Comparison of ENCODE assay signal across 2 cellular contexts in the genomic region with DNA sequence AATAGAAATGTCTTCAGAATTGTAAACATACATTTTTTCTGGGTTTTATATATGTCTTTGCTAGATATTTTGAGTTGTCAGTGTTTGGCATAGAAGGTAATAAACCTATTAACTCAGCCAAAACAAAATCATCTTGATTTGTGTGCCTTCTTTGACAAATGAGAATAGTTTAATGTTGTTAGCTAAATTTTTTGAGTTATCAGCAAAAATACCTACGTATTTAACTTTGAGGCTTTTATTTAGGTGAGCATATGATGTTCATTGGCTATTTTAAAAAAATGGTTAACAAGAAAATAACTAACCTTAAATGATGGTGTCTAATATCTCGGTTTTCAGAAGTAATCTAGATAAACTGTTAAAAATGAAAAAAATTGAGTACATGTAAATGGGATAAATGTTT.
TF ChIP-seq lines count a peak whose summit lies in the region.

No MANE protein-coding gene starts in this region.

TF ChIP-seq in HepG2, 621 proteins besides CTCF, POLR2A, EP300 and RAD21 (continued from another document):
- TF ChIP-seq SRSF9 (IDR thresholded peaks at IDR 0.05; ENCODE audit: borderline replicate concordance, insufficient read depth, low read depth, low read length, poor library complexity, severe bottlenecking), result no peak
- TF ChIP-seq FUBP1 (CRISPR knock-in tag; IDR thresholded peaks at IDR 0.05; ENCODE audit: borderline replicate concordance), result no peak
- TF ChIP-seq MAFF (IDR thresholded peaks at IDR 0.05; ENCODE audit: low read depth, low read length), result peak; percentile 51

TF ChIP-seq in K562, 482 proteins besides CTCF, POLR2A, EP300 and RAD21:
- TF ChIP-seq, protein P1, sequence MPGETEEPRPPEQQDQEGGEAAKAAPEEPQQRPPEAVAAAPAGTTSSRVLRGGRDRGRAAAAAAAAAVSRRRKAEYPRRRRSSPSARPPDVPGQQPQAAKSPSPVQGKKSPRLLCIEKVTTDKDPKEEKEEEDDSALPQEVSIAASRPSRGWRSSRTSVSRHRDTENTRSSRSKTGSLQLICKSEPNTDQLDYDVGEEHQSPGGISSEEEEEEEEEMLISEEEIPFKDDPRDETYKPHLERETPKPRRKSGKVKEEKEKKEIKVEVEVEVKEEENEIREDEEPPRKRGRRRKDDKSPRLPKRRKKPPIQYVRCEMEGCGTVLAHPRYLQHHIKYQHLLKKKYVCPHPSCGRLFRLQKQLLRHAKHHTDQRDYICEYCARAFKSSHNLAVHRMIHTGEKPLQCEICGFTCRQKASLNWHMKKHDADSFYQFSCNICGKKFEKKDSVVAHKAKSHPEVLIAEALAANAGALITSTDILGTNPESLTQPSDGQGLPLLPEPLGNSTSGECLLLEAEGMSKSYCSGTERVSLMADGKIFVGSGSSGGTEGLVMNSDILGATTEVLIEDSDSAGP (CRISPR knock-in tag; IDR thresholded peaks at IDR 0.05), result no peak
- TF ChIP-seq ZNF589 (CRISPR knock-in tag; IDR thresholded peaks at IDR 0.05; ENCODE audit: low read depth), result no peak
- no peak for TF ChIP-seq TAF9B (IDR thresholded peaks at IDR 0.05; ENCODE audit: partially characterized antibody)
- TF ChIP-seq KAT2B (IDR thresholded peaks at IDR 0.05; ENCODE audit: low read depth, low read length), result no peak
- TF ChIP-seq RERE (CRISPR knock-in tag; IDR thresholded peaks at IDR 0.05; ENCODE audit: borderline replicate concordance), result no peak
- no peak for TF ChIP-seq IFI16 (CRISPR knock-in tag; IDR thresholded peaks at IDR 0.05)
- peak; percentile 71; the same call in 1 of the 2 replicates for TF ChIP-seq ZNF316 (IDR thresholded peaks at IDR 0.05)
- TF ChIP-seq JUNB (CRISPR knock-in tag; conservative IDR thresholded peaks at IDR 0.05), result no peak
- TF ChIP-seq TEAD4 (IDR thresholded peaks at IDR 0.05; ENCODE audit: low read length), result no peak
- no peak for TF ChIP-seq TEAD4 (CRISPR knock-in tag; IDR thresholded peaks at IDR 0.05; ENCODE audit: borderline replicate concordance)
- no peak for TF ChIP-seq ZC3H4 (CRISPR knock-in tag; IDR thresholded peaks at IDR 0.05; ENCODE audit: borderline replicate concordance)
- no peak for TF ChIP-seq EHMT2 (IDR thresholded peaks at IDR 0.05)
- no peak for TF ChIP-seq FOXK2 (conservative IDR thresholded peaks at IDR 0.05 in 1 of 2, IDR thresholded peaks at IDR 0.05 in 1 of 2; ENCODE audit: low read depth in 2 of 2)
- TF ChIP-seq MTA2 (IDR thresholded peaks at IDR 0.05; ENCODE audit: low read depth), result no peak
- TF ChIP-seq CHAMP1 (IDR thresholded peaks at IDR 0.05), result no peak
- no peak for TF ChIP-seq BMI1 (IDR thresholded peaks at IDR 0.05; ENCODE audit: low read length)
- peak; percentile 42; the same call in 1 of the 2 replicates for TF ChIP-seq C11orf30 (IDR thresholded peaks at IDR 0.05; ENCODE audit: low read depth)
- no peak for TF ChIP-seq TSHZ1 (CRISPR knock-in tag; IDR thresholded peaks at IDR 0.05)
TF ChIP-seq in K562: peak in this region for 2.
